Comparison of ENCODE assay signal across 1 cellular context in genomic region chr11:8720868-8721739, GRCh38.
TF ChIP-seq lines count a peak whose summit lies in the region.

No MANE protein-coding gene starts in this region.

TF ChIP-seq in H1, 55 proteins besides CTCF, POLR2A, EP300 and RAD21 (continued from another document):
- TF ChIP-seq SRF (IDR thresholded peaks at IDR 0.05; ENCODE audit: low read depth, low read length): no peak
- TF ChIP-seq HDAC2 (IDR thresholded peaks at IDR 0.05; ENCODE audit: borderline replicate concordance in 1 of 2, low read depth in 2 of 2, low read length in 2 of 2): no peak
- TF ChIP-seq SIRT6 (IDR thresholded peaks at IDR 0.05; ENCODE audit: low read length): no peak
- no peak for TF ChIP-seq SAP30 (IDR thresholded peaks at IDR 0.05; ENCODE audit: insufficient read depth, insufficient replicate concordance, low read length)
- TF ChIP-seq RNF2 (IDR thresholded peaks at IDR 0.05; ENCODE audit: borderline replicate concordance, low read depth, low read length, missing control alignments, poor library complexity, severe bottlenecking): no peak
- no peak for TF ChIP-seq CBX8 (IDR thresholded peaks at IDR 0.05; ENCODE audit: borderline replicate concordance, low read depth, low read length)
- TF ChIP-seq CHD1 (IDR thresholded peaks at IDR 0.05; ENCODE audit: low read depth, low read length): no peak
- TF ChIP-seq ZNF274 (IDR thresholded peaks at IDR 0.05; ENCODE audit: borderline replicate concordance, extremely low read depth, low read length): no peak
